In the genomic region with DNA sequence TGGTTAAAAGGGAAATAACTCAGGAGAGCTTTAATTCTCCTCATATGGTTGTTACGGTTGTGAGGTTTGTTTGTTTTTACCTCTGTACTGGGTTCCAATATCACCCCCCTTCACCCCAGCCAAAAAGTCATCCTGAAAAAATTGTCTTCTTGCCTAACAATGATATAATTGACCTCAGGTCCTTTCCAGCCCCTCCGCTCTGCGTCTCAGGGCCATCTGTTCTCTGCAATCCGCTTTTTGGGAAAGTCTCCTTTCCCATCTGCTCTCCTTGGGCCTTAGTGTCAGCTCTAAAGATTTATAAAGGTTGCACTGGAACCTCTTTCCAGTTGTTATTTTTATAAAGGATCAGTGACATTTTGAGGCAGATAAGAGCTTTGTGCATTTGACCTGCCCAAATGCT, we compare ENCODE assay signal across 12 cellular contexts. TPM values are rescaled to one million over a fixed set of nuclear protein-coding genes. Genes with fewer than 3 reads are reported as not detected.
DNase-seq lines count a peak whose midpoint lies in the region; ATAC-seq and TF ChIP-seq lines count a peak whose summit lies in the region.
"Had no signal": no experiment of that assay in that cellular context is flagged by ENCODE, and none has a peak within 500 bp of the region (broad histone marks: within the 10 kb centered on the region; RNA-seq: fewer than 3 reads in every experiment).

No MANE protein-coding gene starts in this region.

- H3K27ac ChIP-seq in HCT116 (ENCODE audit: low read depth, low read length) (no peak overlapping the region), SJSA1 (peak overlapping the region; percentile 92), gastroesophageal sphincter (peak overlapping the region; percentile 68 to 84 (median 78)), stomach (peak overlapping the region; percentile 75 to 85 (median 79))

- DNase-seq in HCT116 (ENCODE audit: low read depth, low spot score), result no peak
- DNase-seq in SJSA1 (ENCODE audit: low read depth in 1 of 2, low spot score in 2 of 2), result no peak
- no peak for DNase-seq in stomach
- no peak for DNase-seq in HUDEP-2 (lab: John Stamatoyannopoulos, UW; ENCODE audit: unreplicated experiment in 76 of 76)
- no peak for DNase-seq in dermis blood vessel endothelial cell
- no peak for DNase-seq in SK-N-DZ (ENCODE audit: low spot score)
- DNase-seq: CD8-positive, alpha-beta memory T cell; stimulated activated CD4-positive, alpha-beta T cell treated with anti-CD3 and anti-CD28 coated beads, Interleukin-4, amount 100 ng/mL, for 4 hours had no signal

- peaks cover 16% of the 10 kb centered on the region; the same call in 1 of the 2 replicates for H3K79me2 ChIP-seq in HCT116 (ENCODE audit: insufficient read depth, low read length)

- peak overlapping the region; percentile 35 for H3K9ac ChIP-seq in HCT116 (ENCODE audit: low read length)

- CTCF ChIA-PET in HCT116 (lab: Charles Lee), result no interaction called here

- peaks cover 68 to 93% of the 10 kb centered on the region in 2 experiments for H3K4me1 ChIP-seq in HCT116 (ENCODE audit: control insufficient read depth in 1 of 2, insufficient read depth in 2 of 2, low read length in 2 of 2)
- peaks cover 54% of the 10 kb centered on the region for H3K4me1 ChIP-seq in SJSA1 (replicated peaks)
- peaks cover 5 to 51% (median 15%) of the 10 kb centered on the region in 3 donors for H3K4me1 ChIP-seq in gastroesophageal sphincter
- H3K4me1 ChIP-seq in stomach, result peaks cover 16 to 50% (median 32%) of the 10 kb centered on the region in 4 donors

- POLR2A ChIA-PET in HCT116 (lab: Charles Lee), result no interaction called here

- H3K36me3 ChIP-seq in HCT116 (ENCODE audit: control insufficient read depth in 1 of 2, insufficient read depth in 2 of 2, low read length in 2 of 2) (no peaks in the 10 kb centered on the region), SJSA1 (peaks cover 11% of the 10 kb centered on the region; the same call in 1 of the 2 replicates), gastroesophageal sphincter (no peaks in the 10 kb centered on the region), stomach (no peaks in the 10 kb centered on the region)

- peak overlapping the region; percentile 75 for H3K4me2 ChIP-seq in HCT116 (ENCODE audit: low read length)

- intact Hi-C loops in HCT116 (cut with micrococcal nuclease), result no loop called here
- intact Hi-C loops in stomach (cut with DNase I; ENCODE audit: low total_unique reads), result no loop called here

- H3K9me3 ChIP-seq in HCT116 (ENCODE audit: control insufficient read depth in 1 of 2, insufficient read depth in 1 of 2, low read depth in 1 of 2, low read length in 2 of 2) (no peaks in the 10 kb centered on the region), SJSA1 (replicated peaks) (no peaks in the 10 kb centered on the region), gastroesophageal sphincter (no peaks in the 10 kb centered on the region), stomach (no peaks in the 10 kb centered on the region)

- H3K9me2 ChIP-seq in HCT116 (ENCODE audit: insufficient read depth), result no peaks in the 10 kb centered on the region

- TF ChIP-seq POLR2A in HCT116 (IDR thresholded peaks at IDR 0.05; ENCODE audit: borderline replicate concordance, extremely low read depth, insufficient read depth, insufficient read length) (no peak), gastroesophageal sphincter (IDR thresholded peaks at IDR 0.05) (no peak), stomach (IDR thresholded peaks at IDR 0.05) (no peak)

- no peak for TF ChIP-seq EP300 in gastroesophageal sphincter (IDR thresholded peaks at IDR 0.05)
- no peak for TF ChIP-seq EP300 in stomach (IDR thresholded peaks at IDR 0.05)

- H3K4me3 ChIP-seq in HCT116 (replicated peaks in 1 of 2; ENCODE audit: low read depth in 1 of 2, low read length in 2 of 2) (no peak overlapping the region), SJSA1 (no peak overlapping the region), gastroesophageal sphincter (no peak overlapping the region), stomach (no peak overlapping the region)

- no peak for TF ChIP-seq RAD21 in HCT116 (IDR thresholded peaks at IDR 0.05; ENCODE audit: low read depth)

- H2AFZ ChIP-seq in HCT116 (ENCODE audit: low read depth, low read length, poor library complexity, severe bottlenecking), result no peak overlapping the region

- TF ChIP-seq CTCF in HCT116 (IDR thresholded peaks at IDR 0.05 in 2 of 3, conservative IDR thresholded peaks at IDR 0.05 in 1 of 3; ENCODE audit: borderline replicate concordance in 1 of 3, insufficient read depth in 1 of 3, low read depth in 2 of 3, low read length in 2 of 3) (no peak), gastroesophageal sphincter (IDR thresholded peaks at IDR 0.05) (no peak), stomach (IDR thresholded peaks at IDR 0.05) (no peak)

- RAD21 ChIA-PET in HCT116 (lab: Charles Lee; ENCODE audit: low non-redundant PET in 1 of 2, low total read pairs in 2 of 2, uncharacterized antibody in 2 of 2, unreplicated experiment in 2 of 2), result no interaction called here

- no TSS peak for BruUV-seq in HCT116 (replicated peaks; lab: Mats Ljungman, UMichigan)

- H3K27me3 ChIP-seq in HCT116 (ENCODE audit: insufficient read depth, low read length) (no peaks in the 10 kb centered on the region), SJSA1 (replicated peaks) (no peaks in the 10 kb centered on the region), gastroesophageal sphincter (no peaks in the 10 kb centered on the region), stomach (no peaks in the 10 kb centered on the region)

- ATAC-seq in HCT116, result no peak
- no peak for ATAC-seq in gastroesophageal sphincter
- ATAC-seq in GM19324 (IDR thresholded peaks at IDR 0.05; ENCODE audit: low FRiP score, unreplicated experiment), result no peak
- ATAC-seq: Panc1 had no signal

- H4K20me1 ChIP-seq in HCT116 (ENCODE audit: insufficient read depth), result no peaks in the 10 kb centered on the region

- WGBS in gastroesophageal sphincter (ENCODE audit: low coverage in 1 of 2), 2 donors, result 18 to 40% methylated on average over 4 of the region's 4 CpGs
- WGBS in stomach, 5 donors, result 59 to 76% (median 67%) methylated on average over 4 of the region's 4 CpGs

TF ChIP-seq in HCT116, 20 proteins besides CTCF, POLR2A, EP300 and RAD21:
- TF ChIP-seq SP1 (IDR thresholded peaks at IDR 0.05; ENCODE audit: low read depth) (no peak), ZNF274 (IDR thresholded peaks at IDR 0.05; ENCODE audit: low read depth, low read length) (no peak), SIN3A (IDR thresholded peaks at IDR 0.05; ENCODE audit: low read depth) (no peak), CBX3 (IDR thresholded peaks at IDR 0.05; ENCODE audit: low read depth) (no peak), SRF (IDR thresholded peaks at IDR 0.05; ENCODE audit: low read depth) (no peak), ZFX (IDR thresholded peaks at IDR 0.05) (no peak), JUND (IDR thresholded peaks at IDR 0.05) (no peak), YY1 (IDR thresholded peaks at IDR 0.05; ENCODE audit: extremely low read depth, insufficient replicate concordance, low read depth, low read length) (no peak), POLR2AphosphoS5 (IDR thresholded peaks at IDR 0.05; ENCODE audit: low read depth, low read length) (no peak), TCF7L2 (IDR thresholded peaks at IDR 0.05; ENCODE audit: borderline replicate concordance, extremely low read depth, insufficient read depth, insufficient read length) (no peak)
- TF ChIP-seq, protein P1, sequence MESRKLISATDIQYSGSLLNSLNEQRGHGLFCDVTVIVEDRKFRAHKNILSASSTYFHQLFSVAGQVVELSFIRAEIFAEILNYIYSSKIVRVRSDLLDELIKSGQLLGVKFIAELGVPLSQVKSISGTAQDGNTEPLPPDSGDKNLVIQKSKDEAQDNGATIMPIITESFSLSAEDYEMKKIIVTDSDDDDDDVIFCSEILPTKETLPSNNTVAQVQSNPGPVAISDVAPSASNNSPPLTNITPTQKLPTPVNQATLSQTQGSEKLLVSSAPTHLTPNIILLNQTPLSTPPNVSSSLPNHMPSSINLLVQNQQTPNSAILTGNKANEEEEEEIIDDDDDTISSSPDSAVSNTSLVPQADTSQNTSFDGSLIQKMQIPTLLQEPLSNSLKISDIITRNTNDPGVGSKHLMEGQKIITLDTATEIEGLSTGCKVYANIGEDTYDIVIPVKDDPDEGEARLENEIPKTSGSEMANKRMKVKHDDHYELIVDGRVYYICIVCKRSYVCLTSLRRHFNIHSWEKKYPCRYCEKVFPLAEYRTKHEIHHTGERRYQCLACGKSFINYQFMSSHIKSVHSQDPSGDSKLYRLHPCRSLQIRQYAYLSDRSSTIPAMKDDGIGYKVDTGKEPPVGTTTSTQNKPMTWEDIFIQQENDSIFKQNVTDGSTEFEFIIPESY (IDR thresholded peaks at IDR 0.05; ENCODE audit: extremely low read depth, insufficient replicate concordance, low read length), result no peak

RNA-seq across cellular contexts. Expression of a gene that starts 33.9 kb away (rescaled TPM):
- total RNA-seq in HCT116 (2021; ENCODE audit: unreplicated experiment) (48.4 TPM), gastroesophageal sphincter (10 to 100 TPM; 22.3 to 46.2 (median 26.8) TPM), stomach (10 to 100 TPM; 11.7 to 44.8 (median 24.3) TPM), dermis blood vessel endothelial cell (0.88 and 1.7 TPM in 2 replicates)
- 32.2 and 37.8 TPM in 2 replicates for polyA plus RNA-seq in HCT116 (2012)
- total RNA-seq in SJSA1 (2014; rRNA removed; shearing (Covaris generic)), result 16.6 and 19.4 TPM in 2 replicates
- polyA plus RNA-seq in stomach, result 10 to 100 TPM; 15.9 to 25.1 (median 17.7) TPM
- 53.8 and 63.1 TPM in 2 replicates for polyA plus RNA-seq in SK-N-DZ (2014; cell fraction: cytosol; rRNA removed)
- 49.4 and 62.7 TPM in 2 replicates for polyA plus RNA-seq in SK-N-DZ (2014; cell fraction: nucleus; rRNA removed)

RNA-seq across cellular contexts. Expression of a gene that starts 55.4 kb away (rescaled TPM):
- total RNA-seq in HCT116 (2021; ENCODE audit: unreplicated experiment) (not detected), gastroesophageal sphincter (under 1 TPM in 1 of 4 donors, not detected in 3; 0.35 TPM), stomach (10 to 100 TPM in 1 of 5 donors, 1 to 10 TPM in 1, not detected in 3; 1.3 to 18.2 TPM), dermis blood vessel endothelial cell (0.17 TPM in 1 of 2 replicates, not detected in the other)
- 0.07 TPM in 1 of 2 replicates, not detected in the other for polyA plus RNA-seq in HCT116 (2012)
- 0.05 TPM in 1 of 2 replicates, not detected in the other for total RNA-seq in SJSA1 (2014; rRNA removed; shearing (Covaris generic))
- polyA plus RNA-seq in stomach, result under 1 TPM in 1 of 3 donors, not detected in 2; 0.18 TPM
- not detected in 2 replicates for polyA plus RNA-seq in SK-N-DZ (2014; cell fraction: cytosol; rRNA removed)
- polyA plus RNA-seq in SK-N-DZ (2014; cell fraction: nucleus; rRNA removed), result 0.18 TPM in 1 of 2 replicates, not detected in the other
- total RNA-seq: M059J had no signal
- polyA plus RNA-seq: CD8-positive, alpha-beta memory T cell had no signal
